7 cellular contexts compared by ENCODE assay signal in the genomic region with DNA sequence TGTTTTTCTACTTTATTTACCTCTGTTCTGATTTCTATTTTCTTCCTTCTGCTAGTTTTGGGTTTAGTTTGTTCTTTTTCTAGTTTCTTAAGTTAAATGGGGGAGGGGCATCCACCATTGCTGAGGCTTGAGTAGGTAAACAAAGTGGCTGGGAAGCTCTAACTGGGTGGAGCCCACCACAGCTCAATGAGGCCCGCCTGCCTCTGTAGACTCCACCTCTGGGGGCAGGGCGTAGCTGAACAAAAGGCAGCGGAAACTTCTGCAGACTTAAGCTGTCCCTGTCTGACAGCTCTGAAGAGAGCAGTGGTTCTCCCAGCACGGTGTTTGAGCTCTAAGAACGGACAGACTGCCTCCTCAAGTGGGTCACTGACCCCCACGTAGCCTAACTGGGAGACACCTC.
DNase-seq lines count a peak whose midpoint lies in the region; ATAC-seq, FAIRE-seq and TF ChIP-seq lines count a peak whose summit lies in the region.
"Not testable (repeated sequence)": the region's sequence is repeated elsewhere in the genome, so short reads cannot be mapped to it uniquely, and the experiment has no call there.

No MANE protein-coding gene starts in this region.

- not testable (repeated sequence) for H4K91ac ChIP-seq in H1 (replicated peaks; ENCODE audit: insufficient read length, low read length)

- TF ChIP-seq RAD21 in H1 (IDR thresholded peaks at IDR 0.05 in 1 of 2, conservative IDR thresholded peaks at IDR 0.05 in 1 of 2; ENCODE audit: low read depth in 2 of 2, low read length in 2 of 2), result peak in 1 of 2 experiments; percentile 6; a peak in 1 of 4 replicates

- not testable (repeated sequence) for H3K36me3 ChIP-seq in GM23338 (ENCODE audit: insufficient read depth); NT2/D1 (ENCODE audit: insufficient read depth, insufficient read length, low read length); H1 (ENCODE audit: control insufficient read depth in 2 of 4, insufficient read depth in 4 of 4, low read length in 3 of 4)

- not testable (repeated sequence) for H3K4me1 Mint-ChIP-seq in GM23338
- H3K4me1 Mint-ChIP-seq in activated CD4-positive, alpha-beta T cell treated with anti-CD3 and anti-CD28 coated beads, Interleukin-2, amount 10 ng/mL, durations not matched to agents 24 days and 14 days, result peaks cover 14% of the 10 kb centered on the region
- peaks cover 34% of the 10 kb centered on the region for H3K4me1 Mint-ChIP-seq in activated naive CD4-positive, alpha-beta T cell treated with anti-CD3 and anti-CD28 coated beads, Interleukin-2, amount 10 ng/mL, durations not matched to agents 7 days and 5 days
- peaks cover 10 to 15% (median 13%) of the 10 kb centered on the region in 4 donors for H3K4me1 Mint-ChIP-seq in naive thymus-derived CD8-positive, alpha-beta T cell

- H3K9ac ChIP-seq in NT2/D1 (ENCODE audit: insufficient read length, low read depth); H1 (replicated peaks in 1 of 4; ENCODE audit: extremely low read depth in 1 of 4, low read depth in 3 of 4, low read length in 3 of 4): not testable (repeated sequence)

- POLR2A ChIA-PET in H1 (lab: Charles Lee; ENCODE audit: partially characterized antibody), result interaction anchor here (0.6 kb wide), 1 partner anchor 467 kb away, joined by 4 read pairs; no protein-coding TSS in a partner anchor
- POLR2A ChIA-PET in naive thymus-derived CD8-positive, alpha-beta T cell (lab: Charles Lee), result interaction anchor here (0.9 to 1.7 kb wide), 2 partner anchors 8 to 329 kb away, joined by 3 to 5 read pairs; a partner anchor contains a TSS

- DNase-seq in GM23338 (ENCODE audit: low spot score) (peak; percentile 57), NT2/D1 (ENCODE audit: low read depth, low spot score) (peak; percentile 69), H1 (ENCODE audit: low read depth in 1 of 2, low spot score in 2 of 2) (peak in 1 of 2 experiments; percentile 62)
- peak; percentile 58 for DNase-seq in activated CD4-positive, alpha-beta T cell treated with anti-CD3 and anti-CD28 coated beads, Interleukin-2, amount 10 ng/mL, durations not matched to agents 24 days and 14 days
- DNase-seq in activated T-cell treated with anti-CD3 and anti-CD28 coated beads, Interleukin-2, amount 50 U/mL, for 1 hour, result peak; percentile 53
- DNase-seq in activated naive CD4-positive, alpha-beta T cell treated with anti-CD3 and anti-CD28 coated beads, Interleukin-2, amount 10 ng/mL, durations not matched to agents 7 days and 5 days, result peak; percentile 45
- DNase-seq in naive thymus-derived CD8-positive, alpha-beta T cell, result peak in 8 of 10 donors; percentile 16 to 75 (median 42)

- H2AK5ac ChIP-seq in H1 (ENCODE audit: low read depth, low read length), result not testable (repeated sequence)

- intact Hi-C loops in activated CD4-positive, alpha-beta T cell treated with anti-CD3 and anti-CD28 coated beads, Interleukin-2, amount 10 ng/mL, durations not matched to agents 24 days and 14 days (cut with micrococcal nuclease), result not testable (repeated sequence)

- not testable (repeated sequence) for H2BK5ac ChIP-seq in H1 (ENCODE audit: low read depth, low read length)

- H2BK20ac ChIP-seq in H1 (ENCODE audit: low read length), result not testable (repeated sequence)

- not testable (repeated sequence) for H2BK120ac ChIP-seq in H1 (replicated peaks; ENCODE audit: low read depth, low read length)

- not testable (repeated sequence) for ATAC-seq in GM23338; naive thymus-derived CD8-positive, alpha-beta T cell

- H3K23ac ChIP-seq in H1 (ENCODE audit: insufficient read length), result not testable (repeated sequence)

- not testable (repeated sequence) for H3K4me3 ChIP-seq in GM23338; NT2/D1 (ENCODE audit: insufficient read length, low read depth); H1 (ENCODE audit: extremely low read depth in 1 of 4, insufficient read depth in 2 of 4, low read depth in 3 of 4, low read length in 4 of 4)

- FAIRE-seq in H1 (lab: Jason Lieb, UNC), result not testable (repeated sequence)

- not testable (repeated sequence) for H4K8ac ChIP-seq in H1 (ENCODE audit: extremely low read depth, insufficient read depth, low read length)

- not testable (repeated sequence) for TF ChIP-seq CTCF in GM23338 (conservative IDR thresholded peaks at IDR 0.05; ENCODE audit: low read depth in 2 of 2); H1 (IDR thresholded peaks at IDR 0.05; ENCODE audit: control extremely low read depth in 1 of 3, insufficient read depth in 1 of 3, low read depth in 1 of 3, low read length in 3 of 3)

- not testable (repeated sequence) for H2AFZ ChIP-seq in GM23338; H1 (ENCODE audit: low read length)

- not testable (repeated sequence) for H4K5ac ChIP-seq in H1 (ENCODE audit: insufficient read length, low read depth, low read length)

- H3F3A ChIP-seq in GM23338 (replicated peaks; ENCODE audit: low read depth), result not testable (repeated sequence)

- TF ChIP-seq EP300 in H1 (IDR thresholded peaks at IDR 0.05; ENCODE audit: borderline replicate concordance in 1 of 2, low read depth in 2 of 2, low read length in 2 of 2), result not testable (repeated sequence)

- H3K23me2 ChIP-seq in H1 (ENCODE audit: low read depth, low read length), result not testable (repeated sequence)

- not testable (repeated sequence) for H3K9me2 ChIP-seq in GM23338 (ENCODE audit: insufficient read depth)

- H2BK12ac ChIP-seq in H1 (ENCODE audit: low read depth, low read length), result not testable (repeated sequence)

- H3K36me3 Mint-ChIP-seq in GM23338 (ENCODE audit: low read depth); naive thymus-derived CD8-positive, alpha-beta T cell: not testable (repeated sequence)
- H3K36me3 Mint-ChIP-seq in activated CD4-positive, alpha-beta T cell treated with anti-CD3 and anti-CD28 coated beads, Interleukin-2, amount 10 ng/mL, durations not matched to agents 24 days and 14 days (ENCODE audit: low read depth), result peaks cover 11% of the 10 kb centered on the region
- H3K36me3 Mint-ChIP-seq in activated naive CD4-positive, alpha-beta T cell treated with anti-CD3 and anti-CD28 coated beads, Interleukin-2, amount 10 ng/mL, durations not matched to agents 7 days and 5 days, result peaks cover 26% of the 10 kb centered on the region

- not testable (repeated sequence) for H3K56ac ChIP-seq in H1 (replicated peaks; ENCODE audit: insufficient read length, low read depth, low read length)

- not testable (repeated sequence) for H3K27ac Mint-ChIP-seq in GM23338; activated CD4-positive, alpha-beta T cell treated with anti-CD3 and anti-CD28 coated beads, Interleukin-2, amount 10 ng/mL, durations not matched to agents 24 days and 14 days; activated naive CD4-positive, alpha-beta T cell treated with anti-CD3 and anti-CD28 coated beads, Interleukin-2, amount 10 ng/mL, durations not matched to agents 7 days and 5 days
- H3K27ac Mint-ChIP-seq in naive thymus-derived CD8-positive, alpha-beta T cell, result peak overlapping the region in 2 of 10 donors; percentile 10 to 75

- H3K4me2 ChIP-seq in GM23338, result not testable (repeated sequence)
- H3K4me2 ChIP-seq in H1 (ENCODE audit: insufficient read depth in 1 of 2, low read depth in 2 of 2, low read length in 2 of 2), result peak overlapping the region in 1 of 2 experiments; percentile 13; a peak in 1 of 4 replicates

- H3K9me3 ChIP-seq in NT2/D1 (ENCODE audit: insufficient read depth, low read length); H1 (ENCODE audit: insufficient read depth in 2 of 2, low read depth in 1 of 2, low read length in 1 of 2): not testable (repeated sequence)

- CTCF ChIA-PET in activated naive CD4-positive, alpha-beta T cell treated with anti-CD3 and anti-CD28 coated beads, Interleukin-2, amount 10 ng/mL, durations not matched to agents 7 days and 5 days (lab: Charles Lee), result interaction anchor here (0.8 kb wide), 1 partner anchor 9 kb away, joined by 3 read pairs; no protein-coding TSS in a partner anchor
- CTCF ChIA-PET in H1 (lab: Charles Lee; ENCODE audit: partially characterized antibody), result interaction anchor here (0.7 to 2.1 kb wide), 2 partner anchors 18 to 43 kb away, joined by 4 read pairs; no protein-coding TSS in a partner anchor

- H3K9me3 Mint-ChIP-seq in GM23338; naive thymus-derived CD8-positive, alpha-beta T cell: not testable (repeated sequence)
- peaks cover 35% of the 10 kb centered on the region for H3K9me3 Mint-ChIP-seq in activated CD4-positive, alpha-beta T cell treated with anti-CD3 and anti-CD28 coated beads, Interleukin-2, amount 10 ng/mL, durations not matched to agents 24 days and 14 days
- peaks cover 37% of the 10 kb centered on the region for H3K9me3 Mint-ChIP-seq in activated naive CD4-positive, alpha-beta T cell treated with anti-CD3 and anti-CD28 coated beads, Interleukin-2, amount 10 ng/mL, durations not matched to agents 7 days and 5 days

- not testable (repeated sequence) for TF ChIP-seq POLR2A in H1 (IDR thresholded peaks at IDR 0.05; ENCODE audit: control extremely low read depth in 1 of 2, low read depth in 2 of 2, low read length in 2 of 2)

- H3K27ac ChIP-seq in GM23338 (ENCODE audit: low read depth); H1 (ENCODE audit: low read depth, low read length): not testable (repeated sequence)

- H2BK15ac ChIP-seq in H1 (ENCODE audit: low read length), result not testable (repeated sequence)

- H3K27me3 Mint-ChIP-seq in GM23338 (ENCODE audit: insufficient read depth, low read depth, poor library complexity), result not testable (repeated sequence)
- H3K27me3 Mint-ChIP-seq in activated CD4-positive, alpha-beta T cell treated with anti-CD3 and anti-CD28 coated beads, Interleukin-2, amount 10 ng/mL, durations not matched to agents 24 days and 14 days, result peaks cover 19% of the 10 kb centered on the region
- H3K27me3 Mint-ChIP-seq in activated naive CD4-positive, alpha-beta T cell treated with anti-CD3 and anti-CD28 coated beads, Interleukin-2, amount 10 ng/mL, durations not matched to agents 7 days and 5 days, result peaks cover 30% of the 10 kb centered on the region
- peaks cover 4 to 34% (median 20%) of the 10 kb centered on the region in 5 donors for H3K27me3 Mint-ChIP-seq in naive thymus-derived CD8-positive, alpha-beta T cell

- not testable (repeated sequence) for H3K79me2 ChIP-seq in GM23338 (replicated peaks; ENCODE audit: insufficient read depth); H1 (ENCODE audit: control insufficient read depth in 1 of 2, insufficient read depth in 2 of 2, low read length in 2 of 2)

- H3K4me1 ChIP-seq in GM23338 (ENCODE audit: insufficient read depth); NT2/D1 (ENCODE audit: insufficient read depth, insufficient read length); H1 (replicated peaks in 1 of 4; ENCODE audit: control insufficient read depth in 3 of 4, insufficient read depth in 4 of 4, low read length in 3 of 4): not testable (repeated sequence)

- H4K20me1 ChIP-seq in GM23338 (replicated peaks; ENCODE audit: insufficient read depth); H1 (replicated peaks in 1 of 2; ENCODE audit: control insufficient read depth in 1 of 2, insufficient read depth in 2 of 2, low read length in 2 of 2): not testable (repeated sequence)

- not testable (repeated sequence) for H3K4me3 Mint-ChIP-seq in GM23338; activated CD4-positive, alpha-beta T cell treated with anti-CD3 and anti-CD28 coated beads, Interleukin-2, amount 10 ng/mL, durations not matched to agents 24 days and 14 days; activated naive CD4-positive, alpha-beta T cell treated with anti-CD3 and anti-CD28 coated beads, Interleukin-2, amount 10 ng/mL, durations not matched to agents 7 days and 5 days
- H3K4me3 Mint-ChIP-seq in naive thymus-derived CD8-positive, alpha-beta T cell, result peak overlapping the region in 6 of 10 donors; percentile 3 to 66 (median 30)

- not testable (repeated sequence) for H3K14ac ChIP-seq in H1 (ENCODE audit: insufficient read length)

- H3K79me1 ChIP-seq in H1 (ENCODE audit: low read depth, low read length), result not testable (repeated sequence)

- not testable (repeated sequence) for H3K27me3 ChIP-seq in GM23338 (ENCODE audit: insufficient read depth); NT2/D1 (ENCODE audit: insufficient read depth, insufficient read length); H1 (replicated peaks in 1 of 4; ENCODE audit: control insufficient read depth in 3 of 4, extremely low read depth in 1 of 4, insufficient read depth in 3 of 4, low read length in 3 of 4)

- H3K18ac ChIP-seq in H1 (ENCODE audit: extremely low read depth, low read length), result not testable (repeated sequence)

- 34% methylated on average over 6 of the region's 6 CpGs; no CpG with 5 or more reads in 1 of the 2 experiments for WGBS in H1 (ENCODE audit: extremely low coverage in 1 of 2, insufficient coverage in 1 of 2, insufficient read length in 1 of 2, insufficient replicate concordance in 2 of 2, low coverage in 1 of 2, low lambda C conversion rate in 2 of 2, missing lambda C conversion rate in 1 of 2), 2 experiments

- not testable (repeated sequence) for H3K4ac ChIP-seq in H1 (replicated peaks; ENCODE audit: insufficient read length, low read depth, low read length)
